23 cellular contexts compared by ENCODE assay signal in the genomic region with DNA sequence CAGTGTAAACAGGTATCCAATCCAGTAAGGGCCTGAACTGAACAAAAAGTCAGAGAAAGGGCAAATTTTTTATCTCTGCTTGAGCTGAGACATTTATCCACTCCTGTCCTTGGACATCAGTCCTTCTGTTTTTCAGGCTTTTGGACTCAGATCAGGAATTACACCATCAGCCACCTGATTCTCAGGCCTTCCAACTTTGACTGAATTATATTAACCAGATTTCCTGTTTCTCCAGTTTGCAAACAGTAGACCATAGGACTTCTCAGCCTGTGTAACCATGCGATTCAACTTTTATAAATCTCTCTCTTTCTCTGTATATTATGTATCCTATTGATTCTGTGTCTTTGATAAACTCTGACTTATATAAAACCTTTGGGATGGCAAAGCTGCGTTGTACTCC.
DNase-seq lines count a peak whose midpoint lies in the region; ATAC-seq and TF ChIP-seq lines count a peak whose summit lies in the region.
"Had no signal": no experiment of that assay in that cellular context is flagged by ENCODE, and none has a peak within 500 bp of the region (broad histone marks: within the 10 kb centered on the region; RNA-seq: fewer than 3 reads in every experiment).

No MANE protein-coding gene starts in this region.

- H3F3A ChIP-seq in MM.1S (ENCODE audit: insufficient read depth, low read length), result no peaks in the 10 kb centered on the region

- H3K4me1 ChIP-seq in left ventricle myocardium inferior (peaks cover 10% of the 10 kb centered on the region), MM.1S (ENCODE audit: low read length) (no peaks in the 10 kb centered on the region)
- H3K4me1 ChIP-seq: BE2C, BLaER1 had no signal

- ATAC-seq in Right ventricle myocardium superior (ENCODE audit: poor library complexity), result peak; percentile 22
- ATAC-seq: GM12878 had no signal

- no peaks in the 10 kb centered on the region for H3K79me2 ChIP-seq in MM.1S (ENCODE audit: low read length)

- no peaks in the 10 kb centered on the region for H3K9me2 ChIP-seq in MM.1S (replicated peaks; ENCODE audit: insufficient read depth, low read length)

- H3K4me2 ChIP-seq in MM.1S (ENCODE audit: low read depth, low read length), result no peak overlapping the region
- H3K4me2 ChIP-seq: BLaER1 had no signal

- H4K20me1 ChIP-seq in MM.1S (ENCODE audit: insufficient read depth, low read length), result no peaks in the 10 kb centered on the region
- H4K20me1 ChIP-seq: BLaER1 had no signal

- intact Hi-C loops in Right ventricle myocardium superior (cut with DNase I), result no loop called here
- intact Hi-C loops in left ventricle myocardium inferior (cut with micrococcal nuclease), result no loop called here

- H3K36me3 ChIP-seq in left ventricle myocardium inferior (no peaks in the 10 kb centered on the region), MM.1S (replicated peaks; ENCODE audit: insufficient read depth, low read length) (no peaks in the 10 kb centered on the region)
- H3K36me3 ChIP-seq: BE2C, BLaER1 had no signal

- H3K4me3 ChIP-seq in left ventricle myocardium inferior, result no peak overlapping the region
- no peak overlapping the region for H3K4me3 ChIP-seq in fibroblast of pulmonary artery (replicated peaks; ENCODE audit: low read depth, low read length)
- H3K4me3 ChIP-seq in MM.1S (ENCODE audit: low read length), result no peak overlapping the region
- H3K4me3 ChIP-seq: BLaER1, GM12878 had no signal

- H2AFZ ChIP-seq in MM.1S (ENCODE audit: low read length), result no peak overlapping the region

- H3K27ac ChIP-seq in left ventricle myocardium inferior (replicated peaks), result no peak overlapping the region
- no peak overlapping the region for H3K27ac ChIP-seq in MM.1S (ENCODE audit: low read length)
- H3K27ac ChIP-seq: BLaER1 had no signal

- H3K9ac ChIP-seq in MM.1S (ENCODE audit: low read length), result no peak overlapping the region
- H3K9ac ChIP-seq: BLaER1 had no signal

- TF ChIP-seq CTCF in left ventricle myocardium inferior (IDR thresholded peaks at IDR 0.05; ENCODE audit: borderline replicate concordance), result no peak
- TF ChIP-seq CTCF in fibroblast of pulmonary artery (IDR thresholded peaks at IDR 0.05; ENCODE audit: low read length, missing control alignments), result no peak
- no peak for TF ChIP-seq CTCF in MM.1S (IDR thresholded peaks at IDR 0.05; ENCODE audit: low read length)

- H3K9me3 ChIP-seq in left ventricle myocardium inferior (replicated peaks), result peaks cover 15% of the 10 kb centered on the region
- no peaks in the 10 kb centered on the region for H3K9me3 ChIP-seq in MM.1S (replicated peaks; ENCODE audit: insufficient read depth, low read length)
- H3K9me3 ChIP-seq: BE2C, BLaER1 had no signal

- DNase-seq in Right ventricle myocardium superior, result no peak
- DNase-seq in left ventricle myocardium inferior, result no peak
- DNase-seq in amniotic epithelial cell (ENCODE audit: low read depth), result peak; percentile 21
- peak; percentile 45 for DNase-seq in fibroblast of pulmonary artery (ENCODE audit: low read depth)
- DNase-seq in activated CD4-positive, alpha-beta T cell treated with anti-CD3 and anti-CD28 coated beads, Interleukin-2, amount 50 U/mL, for 4 hours, result no peak
- DNase-seq in MM.1S, result no peak
- DNase-seq: 8988T; ACHN; BE2C; C1 segment of cervical spinal cord; CD4-positive, alpha-beta memory T cell; CD4-positive, CD25-positive, alpha-beta regulatory T cell; CD8-positive, alpha-beta memory T cell; COR-L47; DMS 273 treated with DMSO at 0.1 percent for 48 hours; DMS153; DMS53; DMS79; DND-41; EL; GDM1 had no signal

- no peaks in the 10 kb centered on the region for H3K27me3 ChIP-seq in left ventricle myocardium inferior (ENCODE audit: low read depth)
- no peaks in the 10 kb centered on the region for H3K27me3 ChIP-seq in MM.1S (replicated peaks; ENCODE audit: insufficient read depth, low read length)
- H3K27me3 ChIP-seq: BE2C, BLaER1 had no signal

Comparison
In these comparisons a context has a peak if more than half of its experiments do, and no peak if none do; other contexts are left out.
1. DNase-seq: peak in amniotic epithelial cell (single experiment) and fibroblast of pulmonary artery (single experiment); none in Right ventricle myocardium superior (single experiment), left ventricle myocardium inferior (single experiment), activated CD4-positive, alpha-beta T cell treated with anti-CD3 and anti-CD28 coated beads, Interleukin-2, amount 50 U/mL, for 4 hours (0 of 2) and MM.1S (single experiment).